Comparison of ENCODE assay signal across 20 cellular contexts in genomic region chr11:74971424-74971823, GRCh38. TPM values are rescaled to one million over a fixed set of nuclear protein-coding genes. Genes with fewer than 3 reads are reported as not detected.
DNase-seq lines count a peak whose midpoint lies in the region; TF ChIP-seq lines count a peak whose summit lies in the region.
"Had no signal": no experiment of that assay in that cellular context is flagged by ENCODE, and none has a peak within 500 bp of the region (broad histone marks: within the 10 kb centered on the region; RNA-seq: fewer than 3 reads in every experiment).

No MANE protein-coding gene starts in this region.

- H3K9me3 Mint-ChIP-seq in endothelial cell (ENCODE audit: unreplicated experiment): no peaks in the 10 kb centered on the region
- no peaks in the 10 kb centered on the region for H3K9me3 Mint-ChIP-seq in CD4-positive, alpha-beta memory T cell
- H3K9me3 Mint-ChIP-seq: CD8-positive, alpha-beta memory T cell; H9; HFFc6 had no signal

- CTCF ChIA-PET in CD4-positive, alpha-beta memory T cell (lab: Charles Lee; ENCODE audit: partially characterized antibody): no interaction called here

- H3K27me3 ChIP-seq in CD4-positive, alpha-beta memory T cell (ENCODE audit: insufficient read depth, low read length): no peaks in the 10 kb centered on the region
- no peaks in the 10 kb centered on the region for H3K27me3 ChIP-seq in suprapubic skin
- H3K27me3 ChIP-seq: BLaER1, Peyer's patch, SJCRH30 had no signal

- no peaks in the 10 kb centered on the region for H3K27me3 Mint-ChIP-seq in endothelial cell (ENCODE audit: unreplicated experiment)
- no peaks in the 10 kb centered on the region for H3K27me3 Mint-ChIP-seq in CD4-positive, alpha-beta memory T cell
- H3K27me3 Mint-ChIP-seq: CD8-positive, alpha-beta memory T cell had no signal

- POLR2A ChIA-PET in CD4-positive, alpha-beta memory T cell (lab: Charles Lee; ENCODE audit: partially characterized antibody): no interaction called here

- no peak for TF ChIP-seq EP300 in suprapubic skin (IDR thresholded peaks at IDR 0.05)

- H3K36me3 Mint-ChIP-seq in endothelial cell (ENCODE audit: low read depth, unreplicated experiment): peaks cover 28% of the 10 kb centered on the region
- H3K36me3 Mint-ChIP-seq in CD4-positive, alpha-beta memory T cell: peaks cover 47 to 79% of the 10 kb centered on the region in 2 donors

- H3K4me3 ChIP-seq in CD4-positive, alpha-beta memory T cell (ENCODE audit: low read length in 2 of 2): no peak overlapping the region
- H3K4me3 ChIP-seq in suprapubic skin: no peak overlapping the region
- H3K4me3 ChIP-seq: BLaER1, GM23248, Peyer's patch, SJCRH30 had no signal

- TF ChIP-seq POLR2A in suprapubic skin (IDR thresholded peaks at IDR 0.05): no peak

- H3K4me3 Mint-ChIP-seq in endothelial cell (ENCODE audit: unreplicated experiment): peak overlapping the region; percentile 24
- no peak overlapping the region for H3K4me3 Mint-ChIP-seq in CD4-positive, alpha-beta memory T cell
- H3K4me3 Mint-ChIP-seq: CD8-positive, alpha-beta memory T cell; H9; HFFc6 had no signal

- DNase-seq in SK-MEL-5 (ENCODE audit: low read depth, low spot score): peak; percentile 64
- no peak for DNase-seq in endothelial cell (ENCODE audit: low spot score)
- DNase-seq in midbrain (lab: John Stamatoyannopoulos, UW): peak; percentile 29
- no peak for DNase-seq in Kasumi-1 (lab: John Stamatoyannopoulos, UW)
- DNase-seq in CD4-positive, alpha-beta memory T cell: no peak
- no peak for DNase-seq in suprapubic skin (ENCODE audit: low spot score in 2 of 2)
- no peak for DNase-seq in NCI-H187 (lab: John Stamatoyannopoulos, UW)
- DNase-seq: Calu3; CD8-positive, alpha-beta memory T cell; GM23248; H9; HFFc6; NCI-H1105; NCI-H146; NCI-H2029 treated with DMSO at 0.1 percent for 48 hours; NCI-H345; NCI-H524; Peyer's patch; SJCRH30 had no signal

- peaks cover 9% of the 10 kb centered on the region for H3K4me1 Mint-ChIP-seq in endothelial cell (ENCODE audit: unreplicated experiment)
- H3K4me1 Mint-ChIP-seq in CD4-positive, alpha-beta memory T cell: peaks cover 1 to 11% (median 7%) of the 10 kb centered on the region in 4 donors
- H3K4me1 Mint-ChIP-seq: H9 had no signal

- H3K36me3 ChIP-seq in CD4-positive, alpha-beta memory T cell (ENCODE audit: insufficient read depth, low read length): peaks cover 44% of the 10 kb centered on the region
- peaks cover 84% of the 10 kb centered on the region for H3K36me3 ChIP-seq in suprapubic skin

- TF ChIP-seq CTCF in endothelial cell (IDR thresholded peaks at IDR 0.05; ENCODE audit: unreplicated experiment): no peak
- no peak for TF ChIP-seq CTCF in suprapubic skin (IDR thresholded peaks at IDR 0.05)

- 83% methylated on average over 6 of the region's 6 CpGs for WGBS in suprapubic skin

- in situ Hi-C loops in SK-MEL-5 (cut with HindIII; ENCODE audit: low pct_unique_long_range_greater_than_20kb, low sequenced_read_pairs): no loop called here

- no peaks in the 10 kb centered on the region for H3K9me3 ChIP-seq in CD4-positive, alpha-beta memory T cell (ENCODE audit: control insufficient read depth in 1 of 2, low read length in 2 of 2)
- no peaks in the 10 kb centered on the region for H3K9me3 ChIP-seq in suprapubic skin
- H3K9me3 ChIP-seq: BLaER1, Peyer's patch, SJCRH30 had no signal

- H3K27ac ChIP-seq in CD4-positive, alpha-beta memory T cell (ENCODE audit: low read depth, low read length): no peak overlapping the region
- no peak overlapping the region for H3K27ac ChIP-seq in suprapubic skin
- H3K27ac ChIP-seq: BLaER1, GM23248, Peyer's patch, SJCRH30 had no signal

- intact Hi-C loops in CD4-positive, alpha-beta memory T cell (cut with micrococcal nuclease): no loop called here

- H3K27ac Mint-ChIP-seq in endothelial cell (ENCODE audit: unreplicated experiment): no peak overlapping the region
- peak overlapping the region in 1 of 7 donors; percentile 65 for H3K27ac Mint-ChIP-seq in CD4-positive, alpha-beta memory T cell
- H3K27ac Mint-ChIP-seq: H9, HFFc6 had no signal

- H3K4me1 ChIP-seq in CD4-positive, alpha-beta memory T cell (ENCODE audit: insufficient read depth, low read length): no peaks in the 10 kb centered on the region
- H3K4me1 ChIP-seq in suprapubic skin: no peaks in the 10 kb centered on the region
- H3K4me1 ChIP-seq: BLaER1, Peyer's patch, SJCRH30 had no signal

RNA-seq across cellular contexts. Expression of gene NEU3, which starts 17.3 kb away (rescaled TPM):
- 46.8 and 50.8 TPM in 2 replicates for total RNA-seq in SK-MEL-5 (2014; rRNA removed; shearing (Covaris generic))
- polyA plus RNA-seq in SK-MEL-5 (2015; cell fraction: cytosol; rRNA removed): 26.0 and 33.6 TPM in 2 replicates
- polyA plus RNA-seq in SK-MEL-5 (2015; cell fraction: nucleus; rRNA removed): 83.0 and 87.9 TPM in 2 replicates
- total RNA-seq in endothelial cell (ENCODE audit: unreplicated experiment) (11.8 TPM), suprapubic skin (10 to 100 TPM in 3 of 4 donors, 1 to 10 TPM in 1; 8.0 to 19.4 (median 12.6) TPM)
- total RNA-seq in CD4-positive, alpha-beta memory T cell: 10 to 100 TPM; 14.0 to 15.7 TPM
- under 1 TPM; 0.64 to 0.76 TPM for polyA plus RNA-seq in CD4-positive, alpha-beta memory T cell

RNA-seq across cellular contexts. Expression of gene SPCS2, which starts 22.4 kb away (rescaled TPM):
- 166 and 168 TPM in 2 replicates for total RNA-seq in SK-MEL-5 (2014; rRNA removed; shearing (Covaris generic))
- polyA plus RNA-seq in SK-MEL-5 (2015; cell fraction: cytosol; rRNA removed): 168 and 264 TPM in 2 replicates
- polyA plus RNA-seq in SK-MEL-5 (2015; cell fraction: nucleus; rRNA removed): 49.3 and 78.1 TPM in 2 replicates
- 130 TPM for total RNA-seq in endothelial cell (ENCODE audit: unreplicated experiment)
- 100 to 1,000 TPM; 145 to 148 TPM for total RNA-seq in CD4-positive, alpha-beta memory T cell
- polyA plus RNA-seq in CD4-positive, alpha-beta memory T cell: 100 to 1,000 TPM; 242 to 272 TPM
- 10 to 100 TPM; 16.3 to 34.5 (median 20.1) TPM for total RNA-seq in suprapubic skin

RNA-seq across cellular contexts. Expression of gene XRRA1, which starts 22.5 kb away (rescaled TPM):
- 25.5 and 30.0 TPM in 2 replicates for total RNA-seq in SK-MEL-5 (2014; rRNA removed; shearing (Covaris generic))
- polyA plus RNA-seq in SK-MEL-5 (2015; cell fraction: cytosol; rRNA removed): 23.9 and 30.3 TPM in 2 replicates
- 31.4 and 40.9 TPM in 2 replicates for polyA plus RNA-seq in SK-MEL-5 (2015; cell fraction: nucleus; rRNA removed)
- total RNA-seq in endothelial cell (ENCODE audit: unreplicated experiment): 8.0 TPM
- total RNA-seq in CD4-positive, alpha-beta memory T cell: 10 to 100 TPM; 18.8 to 21.1 TPM
- polyA plus RNA-seq in CD4-positive, alpha-beta memory T cell: 1 to 10 TPM; 4.1 to 7.0 TPM
- 10 to 100 TPM; 10.5 to 17.4 (median 13.7) TPM for total RNA-seq in suprapubic skin

Comparison
In these comparisons a context has a peak if more than half of its experiments do, and no peak if none do; other contexts are left out.
1. DNase-seq: peak in SK-MEL-5 (single experiment) and midbrain (single experiment); none in endothelial cell (single experiment), Kasumi-1 (0 of 2), CD4-positive, alpha-beta memory T cell (0 of 5), suprapubic skin (0 of 2) and NCI-H187 (0 of 2).